21 cellular contexts compared by ENCODE assay signal in genomic region chr11:122048401-122048800, GRCh38.
"Had no signal": no experiment of that assay in that cellular context is flagged by ENCODE, and none has a peak within 500 bp of the region (broad histone marks: within the 10 kb centered on the region; RNA-seq: fewer than 3 reads in every experiment).

No MANE protein-coding gene starts in this region.

- DNase-seq: activated CD4-positive, alpha-beta T cell treated with anti-CD3 and anti-CD28 coated beads, Interleukin-2, amount 10 ng/mL, durations not matched to agents 7 days and 5 days; activated CD8-positive, alpha-beta T cell treated with anti-CD3 and anti-CD28 coated beads, Interleukin-2, amount 10 ng/mL, durations not matched to agents 7 days and 5 days; activated gamma-delta T cell; activated naive CD4-positive, alpha-beta T cell treated with anti-CD3 and anti-CD28 coated beads, Interleukin-2, amount 50 U/mL, for 16 hours; activated naive CD8-positive, alpha-beta T cell treated with anti-CD3 and anti-CD28 coated beads, Interleukin-2, amount 50 U/mL, for 24 hours; colonic mucosa; esophagus squamous epithelium; naive thymus-derived CD4-positive, alpha-beta T cell; stimulated activated CD4-positive, alpha-beta T cell treated with anti-CD3 and anti-CD28 coated beads, Interleukin-1b, Interleukin-23, amount 100 ng/mL, for 48 hours; substantia nigra; T-helper 2 cell had no signal

- H3K4me1 Mint-ChIP-seq: activated CD4-positive, alpha-beta T cell treated with anti-CD3 and anti-CD28 coated beads, Interleukin-2, amount 10 ng/mL, durations not matched to agents 7 days and 5 days; activated naive CD8-positive, alpha-beta T cell treated with anti-CD3 and anti-CD28 coated beads, Interleukin-2, amount 50 U/mL, for 24 hours; naive thymus-derived CD4-positive, alpha-beta T cell; neural crest cell had no signal

- ATAC-seq: activated CD4-positive, CD25-positive, alpha-beta regulatory T cell treated with anti-CD3 and anti-CD28 coated beads, Interleukin-2, amount 50 U/mL, for 24 hours; activated CD8-positive, alpha-beta T cell treated with anti-CD3 and anti-CD28 coated beads, Interleukin-2, amount 10 ng/mL, durations not matched to agents 7 days and 5 days; activated naive CD8-positive, alpha-beta T cell treated with anti-CD3 and anti-CD28 coated beads, Interleukin-2, amount 50 U/mL, for 24 hours; left lobe of liver; naive thymus-derived CD4-positive, alpha-beta T cell had no signal

- H3K9me3 ChIP-seq: colonic mucosa, esophagus squamous epithelium had no signal

- H3K4me3 Mint-ChIP-seq: activated CD4-positive, alpha-beta T cell treated with anti-CD3 and anti-CD28 coated beads, Interleukin-2, amount 10 ng/mL, durations not matched to agents 7 days and 5 days; activated CD8-positive, alpha-beta T cell treated with anti-CD3 and anti-CD28 coated beads, Interleukin-2, amount 10 ng/mL, durations not matched to agents 7 days and 5 days; activated naive CD8-positive, alpha-beta T cell treated with anti-CD3 and anti-CD28 coated beads, Interleukin-2, amount 50 U/mL, for 24 hours; activated T-helper 1 cell treated with anti-CD3 and anti-CD28 coated beads, Interleukin-12 subunit alpha, Interleukin-12 subunit beta, Interleukin-2, Interleukin-4 antibody, amounts not matched to agents 30 ng/mL and 10 ng/mL and 1 ng/mL, durations not matched to agents 14 hours and 24 hours and 36 hours; naive thymus-derived CD4-positive, alpha-beta T cell; neural crest cell; stimulated activated naive CD8-positive, alpha-beta T cell treated with anti-CD3 and anti-CD28 coated beads, Interleukin-15, Interleukin-2, amounts not matched to agents 100 ng/mL and 50 ng/mL, for 24 hours had no signal

- FAIRE-seq: urothelium cell line had no signal

- H3K4me3 ChIP-seq: breast epithelium, colonic mucosa, esophagus squamous epithelium, lung, tibial nerve had no signal

- H3K4me1 ChIP-seq: breast epithelium, colonic mucosa, tibial nerve had no signal

- H3K27ac Mint-ChIP-seq: activated CD4-positive, alpha-beta T cell treated with anti-CD3 and anti-CD28 coated beads, Interleukin-2, amount 10 ng/mL, durations not matched to agents 7 days and 5 days; activated CD8-positive, alpha-beta T cell treated with anti-CD3 and anti-CD28 coated beads, Interleukin-2, amount 10 ng/mL, durations not matched to agents 7 days and 5 days; activated naive CD8-positive, alpha-beta T cell treated with anti-CD3 and anti-CD28 coated beads, Interleukin-2, amount 50 U/mL, for 24 hours; activated T-helper 1 cell treated with anti-CD3 and anti-CD28 coated beads, Interleukin-12 subunit alpha, Interleukin-12 subunit beta, Interleukin-2, Interleukin-4 antibody, amounts not matched to agents 30 ng/mL and 10 ng/mL and 1 ng/mL, durations not matched to agents 14 hours and 24 hours and 36 hours; naive thymus-derived CD4-positive, alpha-beta T cell; stimulated activated naive CD8-positive, alpha-beta T cell treated with anti-CD3 and anti-CD28 coated beads, Interleukin-15, Interleukin-2, amounts not matched to agents 100 ng/mL and 50 ng/mL, for 24 hours had no signal

- H3K27ac ChIP-seq: breast epithelium, colonic mucosa, esophagus squamous epithelium, tibial nerve, VCaP had no signal

- H3K27me3 ChIP-seq: breast epithelium, colonic mucosa, esophagus squamous epithelium, tibial nerve had no signal

- H3K9me3 Mint-ChIP-seq: activated CD4-positive, alpha-beta T cell treated with anti-CD3 and anti-CD28 coated beads, Interleukin-2, amount 10 ng/mL, durations not matched to agents 7 days and 5 days; activated T-helper 1 cell treated with anti-CD3 and anti-CD28 coated beads, Interleukin-12 subunit alpha, Interleukin-12 subunit beta, Interleukin-2, Interleukin-4 antibody, amounts not matched to agents 30 ng/mL and 10 ng/mL and 1 ng/mL, durations not matched to agents 14 hours and 24 hours and 36 hours; stimulated activated naive CD8-positive, alpha-beta T cell treated with anti-CD3 and anti-CD28 coated beads, Interleukin-15, Interleukin-2, amounts not matched to agents 100 ng/mL and 50 ng/mL, for 24 hours had no signal

- H3K36me3 Mint-ChIP-seq: naive thymus-derived CD4-positive, alpha-beta T cell had no signal

- H3K36me3 ChIP-seq: breast epithelium, colonic mucosa, esophagus squamous epithelium, tibial nerve had no signal

- H3K27me3 Mint-ChIP-seq: activated CD4-positive, alpha-beta T cell treated with anti-CD3 and anti-CD28 coated beads, Interleukin-2, amount 10 ng/mL, durations not matched to agents 7 days and 5 days had no signal
